Comparison of ENCODE assay signal across 11 cellular contexts in genomic region chrX:2677764-2678163, GRCh38. TPM values are rescaled to one million over a fixed set of nuclear protein-coding genes. Genes with fewer than 3 reads are reported as not detected.
A peak's percentile ranks its signal among the peaks of the same experiment; 100 is the strongest.
DNase-seq lines count a peak whose midpoint lies in the region; ATAC-seq and TF ChIP-seq lines count a peak whose summit lies in the region.
"Had no signal": no experiment of that assay in that cellular context is flagged by ENCODE, and none has a peak within 500 bp of the region (broad histone marks: within the 10 kb centered on the region; RNA-seq: fewer than 3 reads in every experiment).

No MANE protein-coding gene starts in this region.

- peak overlapping the region; percentile 95 for H3K27ac ChIP-seq in VCaP
- no peak overlapping the region for H3K27ac ChIP-seq in psoas muscle
- no peak overlapping the region for H3K27ac ChIP-seq in CD8-positive, alpha-beta memory T cell (ENCODE audit: low read depth, low read length)

- TF ChIP-seq CTCF in Caco-2 (IDR thresholded peaks at IDR 0.05; ENCODE audit: insufficient read depth in 1 of 2, low read depth in 1 of 2, low read length in 1 of 2, severe bottlenecking in 1 of 2, unreplicated experiment in 1 of 2) (no peak), VCaP (conservative IDR thresholded peaks at IDR 0.05) (no peak), psoas muscle (IDR thresholded peaks at IDR 0.05) (no peak), progenitor cell of endocrine pancreas (IDR thresholded peaks at IDR 0.05; ENCODE audit: unreplicated experiment) (no peak)

- ATAC-seq in Right ventricle myocardium inferior (peak; percentile 97), psoas muscle (peak; percentile 99 to 100 (median 100))
- no peak for ATAC-seq in activated T-cell treated with anti-CD3 and anti-CD28 coated beads, Interleukin-2, amount 50 U/mL, for 4 hours

- 18 to 34% (median 18%) methylated on average over 10 of the region's 10 CpGs for WGBS in psoas muscle, 3 donors

- H3K4me3 Mint-ChIP-seq in Caco-2 (ENCODE audit: unreplicated experiment) (no peak overlapping the region), progenitor cell of endocrine pancreas (ENCODE audit: low read depth) (no peak overlapping the region)
- H3K4me3 Mint-ChIP-seq in activated T-cell treated with anti-CD3 and anti-CD28 coated beads, Interleukin-2, amount 50 U/mL, for 4 hours: no peak overlapping the region
- H3K4me3 Mint-ChIP-seq in CD8-positive, alpha-beta memory T cell: no peak overlapping the region

- no peaks in the 10 kb centered on the region for H3K27me3 Mint-ChIP-seq in Caco-2 (ENCODE audit: insufficient read depth, unreplicated experiment)
- H3K27me3 Mint-ChIP-seq in activated T-cell treated with anti-CD3 and anti-CD28 coated beads, Interleukin-2, amount 50 U/mL, for 4 hours (ENCODE audit: low read depth): no peaks in the 10 kb centered on the region
- no peaks in the 10 kb centered on the region for H3K27me3 Mint-ChIP-seq in progenitor cell of endocrine pancreas
- no peaks in the 10 kb centered on the region for H3K27me3 Mint-ChIP-seq in CD8-positive, alpha-beta memory T cell

- H3K36me3 ChIP-seq in Caco-2 (ENCODE audit: control insufficient read depth, insufficient read depth, low read length): no peaks in the 10 kb centered on the region
- no peaks in the 10 kb centered on the region for H3K36me3 ChIP-seq in psoas muscle (ENCODE audit: insufficient read depth in 1 of 2, low read depth in 1 of 2)
- H3K36me3 ChIP-seq in CD8-positive, alpha-beta memory T cell (ENCODE audit: insufficient read depth, low read length): no peaks in the 10 kb centered on the region

- no peaks in the 10 kb centered on the region for H3K9me3 ChIP-seq in Caco-2
- no peaks in the 10 kb centered on the region for H3K9me3 ChIP-seq in psoas muscle
- H3K9me3 ChIP-seq in CD8-positive, alpha-beta memory T cell (ENCODE audit: low read length): no peaks in the 10 kb centered on the region

- H3K4me1 ChIP-seq in Caco-2 (peaks cover 25% of the 10 kb centered on the region), psoas muscle (peaks cover 11% of the 10 kb centered on the region)
- no peaks in the 10 kb centered on the region for H3K4me1 ChIP-seq in CD8-positive, alpha-beta memory T cell (ENCODE audit: insufficient read depth, low read length)

- H3K27me3 ChIP-seq in Caco-2 (replicated peaks; ENCODE audit: control insufficient read depth, insufficient read depth, low read length) (no peaks in the 10 kb centered on the region), psoas muscle (ENCODE audit: insufficient read depth in 3 of 3, low read length in 2 of 3) (no peaks in the 10 kb centered on the region)
- H3K27me3 ChIP-seq in CD8-positive, alpha-beta memory T cell (ENCODE audit: insufficient read depth, low read length, poor library complexity, severe bottlenecking): no peaks in the 10 kb centered on the region

- peaks cover 17% of the 10 kb centered on the region for H3K4me1 Mint-ChIP-seq in Caco-2 (ENCODE audit: low read depth, unreplicated experiment)
- H3K4me1 Mint-ChIP-seq in activated T-cell treated with anti-CD3 and anti-CD28 coated beads, Interleukin-2, amount 50 U/mL, for 4 hours (ENCODE audit: low read depth): no peaks in the 10 kb centered on the region
- H3K4me1 Mint-ChIP-seq in progenitor cell of endocrine pancreas (ENCODE audit: low read depth): peaks cover 12% of the 10 kb centered on the region
- H3K4me1 Mint-ChIP-seq in CD8-positive, alpha-beta memory T cell: no peaks in the 10 kb centered on the region

- CTCF ChIA-PET in Caco-2 (lab: Charles Lee): no interaction called here
- CTCF ChIA-PET in CD8-positive, alpha-beta memory T cell (lab: Charles Lee): no interaction called here

- peak in 1 of 2 experiments; percentile 49 for DNase-seq in Caco-2
- peak; percentile 90 for DNase-seq in Right ventricle myocardium inferior (ENCODE audit: missing footprints)
- DNase-seq in psoas muscle: peak; percentile 87 to 89
- no peak for DNase-seq in NCI-H1436 (lab: John Stamatoyannopoulos, UW)
- DNase-seq in activated T-cell treated with anti-CD3 and anti-CD28 coated beads, Interleukin-2, amount 50 U/mL, for 4 hours: no peak
- no peak for DNase-seq in progenitor cell of endocrine pancreas (ENCODE audit: low spot score, unreplicated experiment)
- no peak for DNase-seq in CD8-positive, alpha-beta memory T cell
- DNase-seq: NCI-H524 treated with DMSO at 0.1 percent for 48 hours, substantia nigra had no signal

- H3K27ac Mint-ChIP-seq in Caco-2 (ENCODE audit: unreplicated experiment) (peak overlapping the region; percentile 3), progenitor cell of endocrine pancreas (no peak overlapping the region)
- H3K27ac Mint-ChIP-seq in CD8-positive, alpha-beta memory T cell: no peak overlapping the region
- H3K27ac Mint-ChIP-seq: activated T-helper 2 cell treated with anti-CD3 and anti-CD28 coated beads, Interferon-gamma antibody, Interleukin-2, Interleukin-4, amounts not matched to agents 10 μg/mL and 5 μg/mL and 100 μg/mL, durations not matched to agents 14 hours and 24 hours and 36 hours had no signal

- no TSS peak for BruUV-seq in Caco-2 (replicated peaks; lab: Mats Ljungman, UMichigan)

- peaks cover 6% of the 10 kb centered on the region for H3K36me3 Mint-ChIP-seq in Caco-2 (ENCODE audit: insufficient read depth, unreplicated experiment)
- H3K36me3 Mint-ChIP-seq in activated T-cell treated with anti-CD3 and anti-CD28 coated beads, Interleukin-2, amount 50 U/mL, for 4 hours (ENCODE audit: insufficient read depth): peaks cover 3% of the 10 kb centered on the region
- H3K36me3 Mint-ChIP-seq in progenitor cell of endocrine pancreas (ENCODE audit: insufficient read depth): peaks cover 3% of the 10 kb centered on the region
- peaks cover 0 to 7% (median 4%) of the 10 kb centered on the region in 3 donors for H3K36me3 Mint-ChIP-seq in CD8-positive, alpha-beta memory T cell

- POLR2A ChIA-PET in Caco-2 (lab: Charles Lee): no interaction called here
- POLR2A ChIA-PET in CD8-positive, alpha-beta memory T cell (lab: Charles Lee): no interaction called here

- H3K9me3 Mint-ChIP-seq in Caco-2 (ENCODE audit: unreplicated experiment) (peaks cover 8% of the 10 kb centered on the region), progenitor cell of endocrine pancreas (ENCODE audit: low read depth) (no peaks in the 10 kb centered on the region)
- no peaks in the 10 kb centered on the region for H3K9me3 Mint-ChIP-seq in activated T-cell treated with anti-CD3 and anti-CD28 coated beads, Interleukin-2, amount 50 U/mL, for 4 hours
- no peaks in the 10 kb centered on the region for H3K9me3 Mint-ChIP-seq in CD8-positive, alpha-beta memory T cell
- H3K9me3 Mint-ChIP-seq: activated T-helper 2 cell treated with anti-CD3 and anti-CD28 coated beads, Interferon-gamma antibody, Interleukin-2, Interleukin-4, amounts not matched to agents 10 μg/mL and 5 μg/mL and 100 μg/mL, durations not matched to agents 14 hours and 24 hours and 36 hours had no signal

- H3K4me3 ChIP-seq in Caco-2 (ENCODE audit: low read depth, low read length) (no peak overlapping the region), psoas muscle (peak overlapping the region; percentile 31)
- H3K4me3 ChIP-seq in CD8-positive, alpha-beta memory T cell (ENCODE audit: low read length): no peak overlapping the region

- intact Hi-C loops in Caco-2 (cut with micrococcal nuclease; ENCODE audit: unreplicated experiment): loop anchor here (1.0 kb wide), 1 partner anchor 12 kb away; no protein-coding TSS in a partner anchor
- intact Hi-C loops in Right ventricle myocardium inferior (cut with DNase I): no loop called here
- intact Hi-C loops in psoas muscle (cut with DNase I): no loop called here

RNA-seq across cellular contexts. Expression of gene CD99, which starts 13.3 kb away (rescaled TPM):
- total RNA-seq in Caco-2 (2022): 362 and 407 TPM in 2 replicates
- total RNA-seq in Right ventricle myocardium inferior: 359 TPM
- 100 to 1,000 TPM; 122 to 128 (median 126) TPM for total RNA-seq in psoas muscle
- polyA plus RNA-seq in psoas muscle: 100 to 1,000 TPM; 118 to 239 (median 196) TPM
- total RNA-seq in activated T-cell treated with anti-CD3 and anti-CD28 coated beads, Interleukin-2, amount 50 U/mL, for 4 hours: 100 to 1,000 TPM; 138 to 219 (median 164) TPM
- 328 and 362 TPM in 2 replicates for total RNA-seq in progenitor cell of endocrine pancreas
- 100 to 1,000 TPM; 234 to 240 TPM for total RNA-seq in CD8-positive, alpha-beta memory T cell
- polyA plus RNA-seq in CD8-positive, alpha-beta memory T cell: 548 TPM

Comparison
In these comparisons a context has a peak if more than half of its experiments do, and no peak if none do; other contexts are left out.
1. DNase-seq: peak in Right ventricle myocardium inferior (single experiment) and psoas muscle (2 of 2); none in NCI-H1436 (single experiment), activated T-cell treated with anti-CD3 and anti-CD28 coated beads, Interleukin-2, amount 50 U/mL, for 4 hours (single experiment), progenitor cell of endocrine pancreas (single experiment) and CD8-positive, alpha-beta memory T cell (0 of 5).
2. ATAC-seq: peak in Right ventricle myocardium inferior (single experiment) and psoas muscle (4 of 4); none in activated T-cell treated with anti-CD3 and anti-CD28 coated beads, Interleukin-2, amount 50 U/mL, for 4 hours (0 of 2).